8 cellular contexts compared by ENCODE assay signal in the genomic region with DNA sequence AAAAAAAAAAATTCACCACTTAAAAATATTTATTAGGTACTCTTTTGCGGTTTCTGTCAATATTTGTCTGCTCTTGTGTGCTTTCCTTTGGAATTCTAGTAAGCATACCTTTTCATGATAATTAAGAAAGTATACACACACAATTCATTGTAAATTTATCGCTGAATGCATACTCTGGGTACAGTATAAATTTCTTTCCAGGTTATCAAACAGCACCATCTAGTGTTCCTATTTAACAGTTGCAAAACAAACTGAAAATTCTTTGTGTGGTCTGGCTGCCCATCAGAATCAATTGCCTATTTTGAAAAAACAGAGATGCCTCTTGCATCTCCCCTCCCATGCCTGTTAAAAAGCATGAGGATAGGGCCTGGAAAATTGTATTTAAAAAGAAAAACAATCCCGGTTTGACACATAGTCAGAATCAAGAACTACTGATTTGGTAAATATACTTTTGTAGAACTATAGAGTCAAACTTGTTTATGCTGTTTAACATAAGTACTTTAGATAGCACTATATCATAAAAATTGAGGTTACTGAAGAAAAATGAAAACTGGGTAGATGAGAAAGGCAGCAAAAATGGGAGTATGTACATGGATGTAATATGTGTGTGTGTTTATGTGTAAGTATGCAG. TPM values are rescaled to one million over a fixed set of nuclear protein-coding genes. Genes with fewer than 3 reads are reported as not detected.
DNase-seq lines count a peak whose midpoint lies in the region; ATAC-seq, FAIRE-seq and TF ChIP-seq lines count a peak whose summit lies in the region.

No MANE protein-coding gene starts in this region.

- peaks cover 50% of the 10 kb centered on the region for H3K79me2 ChIP-seq in osteoblast (ENCODE audit: insufficient read depth, low read length)

- H3K4me2 ChIP-seq in osteoblast (ENCODE audit: insufficient read depth, low read length), result no peak overlapping the region

- DNase-seq in DMS 273 treated with DMSO at 0.1 percent for 48 hours (lab: John Stamatoyannopoulos, UW), result peak; percentile 30
- DNase-seq in HTR-8/SVneo (ENCODE audit: insufficient read length, low spot score), result peak; percentile 25
- peak; percentile 74 for DNase-seq in RKO (ENCODE audit: low spot score)
- no peak for DNase-seq in esophagus squamous epithelium (lab: John Stamatoyannopoulos, UW)
- no peak for DNase-seq in osteoblast (ENCODE audit: insufficient read length, low spot score, missing footprints)
- no peak for DNase-seq in activated naive CD4-positive, alpha-beta T cell (lab: John Stamatoyannopoulos, UW)
- DNase-seq in activated gamma-delta T cell (lab: John Stamatoyannopoulos, UW), result no peak

- WGBS in esophagus squamous epithelium, 2 donors, result 22 to 27% methylated on average over 3 of the region's 3 CpGs

- peak; percentile 46 to 75 (median 58) for TF ChIP-seq CTCF in esophagus squamous epithelium (IDR thresholded peaks at IDR 0.05)
- TF ChIP-seq CTCF in osteoblast (IDR thresholded peaks at IDR 0.05; ENCODE audit: extremely low read depth, low read depth, low read length), result peak; percentile 71

- H3K36me3 ChIP-seq in esophagus squamous epithelium (peaks cover 0 to 17% (median 0%) of the 10 kb centered on the region in 3 donors), osteoblast (ENCODE audit: insufficient read depth, low read length) (peaks cover 5% of the 10 kb centered on the region)

- H4K20me1 ChIP-seq in osteoblast (ENCODE audit: insufficient read depth, low read length), result peaks cover 18% of the 10 kb centered on the region

- ATAC-seq in GM19395 (IDR thresholded peaks at IDR 0.05; ENCODE audit: unreplicated experiment), result peak; percentile 78

- H3K27ac ChIP-seq in esophagus squamous epithelium, result no peak overlapping the region
- no peak overlapping the region for H3K27ac ChIP-seq in osteoblast (ENCODE audit: low read depth, low read length)

- intact Hi-C loops in esophagus squamous epithelium (cut with DNase I), result loop anchor here (10.0 kb wide), 1 partner anchor 152 kb away; no protein-coding TSS in a partner anchor

- no peak overlapping the region for H2AFZ ChIP-seq in osteoblast (ENCODE audit: low read length)

- H3K4me1 ChIP-seq in esophagus squamous epithelium (peaks cover 0 to 22% (median 0%) of the 10 kb centered on the region in 3 donors), osteoblast (ENCODE audit: insufficient read depth, low read length) (peaks cover 15% of the 10 kb centered on the region)

- TF ChIP-seq POLR2A in esophagus squamous epithelium (IDR thresholded peaks at IDR 0.05), result no peak

- H3K4me3 ChIP-seq in esophagus squamous epithelium (no peak overlapping the region), osteoblast (ENCODE audit: insufficient read depth, low read length) (no peak overlapping the region)

- H3K9me3 ChIP-seq in esophagus squamous epithelium, result no peaks in the 10 kb centered on the region
- H3K9me3 ChIP-seq in osteoblast (ENCODE audit: low read depth, low read length), result no peaks in the 10 kb centered on the region

- H3K27me3 ChIP-seq in esophagus squamous epithelium (no peaks in the 10 kb centered on the region), osteoblast (ENCODE audit: insufficient read depth, low read length) (no peaks in the 10 kb centered on the region)

- no peak for FAIRE-seq in HTR-8/SVneo (lab: Jason Lieb, UNC)

RNA-seq across cellular contexts. Expression of a gene that starts 16.2 kb away (rescaled TPM):
- total RNA-seq in esophagus squamous epithelium (10 to 100 TPM; 11.3 to 15.7 (median 13.6) TPM), osteoblast (14.1 and 17.4 TPM in 2 replicates)

RNA-seq across cellular contexts. Expression of a gene that starts 50.0 kb away (rescaled TPM):
- total RNA-seq in esophagus squamous epithelium (1 to 10 TPM; 4.7 to 7.2 (median 4.8) TPM), osteoblast (4.7 and 5.0 TPM in 2 replicates)

Comparison
In these comparisons a context has a peak if more than half of its experiments do, and no peak if none do; other contexts are left out.
1. DNase-seq: peak in DMS 273 treated with DMSO at 0.1 percent for 48 hours (single experiment), HTR-8/SVneo (single experiment) and RKO (single experiment); none in esophagus squamous epithelium (single experiment), osteoblast (single experiment), activated naive CD4-positive, alpha-beta T cell (0 of 4) and activated gamma-delta T cell (single experiment).